8 cellular contexts compared by ENCODE assay signal in the genomic region with DNA sequence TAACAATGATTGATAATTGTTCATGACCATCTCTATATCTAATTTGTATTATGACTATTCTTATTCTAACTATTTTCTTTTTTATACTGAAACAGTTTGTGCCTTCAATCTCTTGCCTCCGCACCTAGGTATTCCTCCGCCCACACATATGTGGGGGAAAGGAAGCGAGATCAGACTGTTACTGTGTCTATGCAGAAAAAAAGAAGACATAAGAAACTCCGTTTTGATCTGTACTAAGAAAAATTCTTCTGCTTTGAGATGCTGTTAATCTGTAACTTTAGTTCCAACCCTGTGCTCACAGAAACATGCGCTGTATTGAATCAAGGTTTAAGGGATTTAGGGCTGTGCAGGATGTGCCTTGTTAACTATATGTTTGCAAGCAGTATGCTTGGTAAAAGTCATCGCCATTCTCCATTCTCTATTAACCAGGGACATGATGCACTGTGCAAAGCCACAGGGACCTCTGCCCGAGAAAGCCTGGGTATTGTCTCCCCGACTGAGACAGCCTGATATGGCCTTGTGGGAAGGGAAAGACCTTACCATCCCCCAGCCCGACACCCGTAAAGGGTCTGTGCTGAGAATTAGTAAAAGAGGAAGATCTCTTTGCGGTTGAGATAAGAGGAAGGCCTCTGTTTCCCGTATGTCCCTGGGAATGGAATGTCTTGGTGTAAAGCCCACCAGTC. TPM values are rescaled to one million over a fixed set of nuclear protein-coding genes. Genes with fewer than 3 reads are reported as not detected.
DNase-seq lines count a peak whose midpoint lies in the region; ATAC-seq and TF ChIP-seq lines count a peak whose summit lies in the region.

No MANE protein-coding gene starts in this region.

- H3K9me3 Mint-ChIP-seq in CD8-positive, alpha-beta memory T cell, result no peaks in the 10 kb centered on the region
- H3K9me3 Mint-ChIP-seq in activated naive CD8-positive, alpha-beta T cell treated with anti-CD3 and anti-CD28 coated beads, Interleukin-2, amount 10 ng/mL, durations not matched to agents 7 days and 5 days, result no peaks in the 10 kb centered on the region
- no peaks in the 10 kb centered on the region for H3K9me3 Mint-ChIP-seq in nephron

- peak; percentile 17 for ATAC-seq in activated naive CD8-positive, alpha-beta T cell treated with anti-CD3 and anti-CD28 coated beads, Interleukin-2, amount 10 ng/mL, durations not matched to agents 7 days and 5 days (ENCODE audit: low read depth)
- no peak for ATAC-seq in HG03439 (IDR thresholded peaks at IDR 0.05; ENCODE audit: unreplicated experiment)

- peak overlapping the region; percentile 29 for H3K27ac ChIP-seq in CD8-positive, alpha-beta memory T cell (ENCODE audit: low read depth, low read length)

- peak in 2 of 5 donors; percentile 48 to 66 for DNase-seq in CD8-positive, alpha-beta memory T cell
- DNase-seq in MV-4-11 (lab: John Stamatoyannopoulos, UW) (peak; percentile 79), T-helper 9 cell (no peak), RKO (ENCODE audit: low spot score) (no peak), SW 1271 (lab: John Stamatoyannopoulos, UW) (no peak)
- peak; percentile 49 for DNase-seq in activated naive CD8-positive, alpha-beta T cell treated with anti-CD3 and anti-CD28 coated beads, Interleukin-2, amount 10 ng/mL, durations not matched to agents 7 days and 5 days

- H3K27ac Mint-ChIP-seq in CD8-positive, alpha-beta memory T cell, result peak overlapping the region; percentile 10 to 93 (median 90)
- H3K27ac Mint-ChIP-seq in activated naive CD8-positive, alpha-beta T cell treated with anti-CD3 and anti-CD28 coated beads, Interleukin-2, amount 10 ng/mL, durations not matched to agents 7 days and 5 days, result peak overlapping the region; percentile 93
- H3K27ac Mint-ChIP-seq in nephron, result peak overlapping the region; percentile 93 to 95 (median 94)

- peaks cover 37 to 51% (median 39%) of the 10 kb centered on the region in 3 donors for H3K4me1 Mint-ChIP-seq in CD8-positive, alpha-beta memory T cell
- H3K4me1 Mint-ChIP-seq in activated naive CD8-positive, alpha-beta T cell treated with anti-CD3 and anti-CD28 coated beads, Interleukin-2, amount 10 ng/mL, durations not matched to agents 7 days and 5 days, result peaks cover 34% of the 10 kb centered on the region
- peaks cover 33% of the 10 kb centered on the region for H3K4me1 Mint-ChIP-seq in nephron

- peaks cover 9% of the 10 kb centered on the region for H3K36me3 ChIP-seq in CD8-positive, alpha-beta memory T cell (ENCODE audit: insufficient read depth, low read length)

- CTCF ChIA-PET in CD8-positive, alpha-beta memory T cell (lab: Charles Lee), result no interaction called here

- peaks cover 0 to 1% of the 10 kb centered on the region in 2 donors for H3K27me3 Mint-ChIP-seq in CD8-positive, alpha-beta memory T cell
- no peaks in the 10 kb centered on the region for H3K27me3 Mint-ChIP-seq in activated naive CD8-positive, alpha-beta T cell treated with anti-CD3 and anti-CD28 coated beads, Interleukin-2, amount 10 ng/mL, durations not matched to agents 7 days and 5 days
- peaks cover 6% of the 10 kb centered on the region for H3K27me3 Mint-ChIP-seq in nephron (ENCODE audit: low read depth)

- peaks cover 0 to 12% (median 0%) of the 10 kb centered on the region in 3 donors for H3K36me3 Mint-ChIP-seq in CD8-positive, alpha-beta memory T cell
- H3K36me3 Mint-ChIP-seq in activated naive CD8-positive, alpha-beta T cell treated with anti-CD3 and anti-CD28 coated beads, Interleukin-2, amount 10 ng/mL, durations not matched to agents 7 days and 5 days, result peaks cover 3% of the 10 kb centered on the region
- peaks cover 1% of the 10 kb centered on the region for H3K36me3 Mint-ChIP-seq in nephron (ENCODE audit: low read depth)

- no peaks in the 10 kb centered on the region for H3K27me3 ChIP-seq in CD8-positive, alpha-beta memory T cell (ENCODE audit: insufficient read depth, low read length, poor library complexity, severe bottlenecking)

- peak overlapping the region; percentile 68 for H3K4me3 ChIP-seq in CD8-positive, alpha-beta memory T cell (ENCODE audit: low read length)

- H3K4me1 ChIP-seq in CD8-positive, alpha-beta memory T cell (ENCODE audit: insufficient read depth, low read length), result peaks cover 44% of the 10 kb centered on the region

- no peaks in the 10 kb centered on the region for H3K9me3 ChIP-seq in CD8-positive, alpha-beta memory T cell (ENCODE audit: low read length)

- POLR2A ChIA-PET in CD8-positive, alpha-beta memory T cell (lab: Charles Lee), result no interaction called here
- POLR2A ChIA-PET in activated naive CD8-positive, alpha-beta T cell treated with anti-CD3 and anti-CD28 coated beads, Interleukin-2, amount 10 ng/mL, durations not matched to agents 7 days and 5 days (lab: Charles Lee), result no interaction called here

- H3K4me3 Mint-ChIP-seq in CD8-positive, alpha-beta memory T cell, result peak overlapping the region; percentile 51 to 82 (median 67)
- peak overlapping the region; percentile 80 for H3K4me3 Mint-ChIP-seq in activated naive CD8-positive, alpha-beta T cell treated with anti-CD3 and anti-CD28 coated beads, Interleukin-2, amount 10 ng/mL, durations not matched to agents 7 days and 5 days
- peak overlapping the region; percentile 55 to 73 (median 71) for H3K4me3 Mint-ChIP-seq in nephron

- TF ChIP-seq CTCF in nephron (IDR thresholded peaks at IDR 0.05; ENCODE audit: unreplicated experiment in 3 of 3), result no peak

RNA-seq across cellular contexts. Expression of a gene that starts 2.1 kb away (rescaled TPM):
- 10 to 100 TPM; 85.1 to 88.5 TPM for total RNA-seq in CD8-positive, alpha-beta memory T cell
- polyA plus RNA-seq in CD8-positive, alpha-beta memory T cell, result 42.1 TPM
- total RNA-seq in activated naive CD8-positive, alpha-beta T cell treated with anti-CD3 and anti-CD28 coated beads, Interleukin-2, amount 10 ng/mL, durations not matched to agents 7 days and 5 days, result 10 to 100 TPM; 74.2 to 74.9 TPM

RNA-seq across cellular contexts. Expression of a gene that starts 23.9 kb away (rescaled TPM):
- 1,000 to 10,000 TPM; 4,639 to 4,912 TPM for total RNA-seq in CD8-positive, alpha-beta memory T cell
- 2,529 TPM for polyA plus RNA-seq in CD8-positive, alpha-beta memory T cell
- total RNA-seq in activated naive CD8-positive, alpha-beta T cell treated with anti-CD3 and anti-CD28 coated beads, Interleukin-2, amount 10 ng/mL, durations not matched to agents 7 days and 5 days, result over 10,000 TPM; 13,719 to 14,448 TPM

RNA-seq across cellular contexts. Expression of a gene that starts 35.4 kb away (rescaled TPM):
- 10 to 100 TPM; 33.2 to 35.4 TPM for total RNA-seq in CD8-positive, alpha-beta memory T cell
- polyA plus RNA-seq in CD8-positive, alpha-beta memory T cell, result 17.9 TPM
- total RNA-seq in activated naive CD8-positive, alpha-beta T cell treated with anti-CD3 and anti-CD28 coated beads, Interleukin-2, amount 10 ng/mL, durations not matched to agents 7 days and 5 days, result 100 to 1,000 TPM; 116 to 119 TPM

RNA-seq across cellular contexts. Expression of a gene that starts 47.5 kb away (rescaled TPM):
- 10 to 100 TPM; 69.6 to 77.9 TPM for total RNA-seq in CD8-positive, alpha-beta memory T cell
- 81.4 TPM for polyA plus RNA-seq in CD8-positive, alpha-beta memory T cell
- total RNA-seq in activated naive CD8-positive, alpha-beta T cell treated with anti-CD3 and anti-CD28 coated beads, Interleukin-2, amount 10 ng/mL, durations not matched to agents 7 days and 5 days, result 10 to 100 TPM; 27.2 to 30.0 TPM

RNA-seq across cellular contexts. Expression of a gene that starts 49.6 kb away (rescaled TPM):
- 10 to 100 TPM; 30.8 to 34.1 TPM for total RNA-seq in CD8-positive, alpha-beta memory T cell
- polyA plus RNA-seq in CD8-positive, alpha-beta memory T cell, result 138 TPM
- 10 to 100 TPM; 40.9 to 44.1 TPM for total RNA-seq in activated naive CD8-positive, alpha-beta T cell treated with anti-CD3 and anti-CD28 coated beads, Interleukin-2, amount 10 ng/mL, durations not matched to agents 7 days and 5 days

Comparison
In these comparisons a context has a peak if more than half of its experiments do, and no peak if none do; other contexts are left out.
1. DNase-seq: peak in MV-4-11 (single experiment) and activated naive CD8-positive, alpha-beta T cell treated with anti-CD3 and anti-CD28 coated beads, Interleukin-2, amount 10 ng/mL, durations not matched to agents 7 days and 5 days (single experiment); none in T-helper 9 cell (single experiment), RKO (single experiment) and SW 1271 (0 of 2).
2. Peak in every context shown above with its lines, with median percentiles within 50 percentile points of each other: H3K27ac Mint-ChIP-seq and H3K4me3 Mint-ChIP-seq.